ENCODE assay signal across 8 cellular contexts in genomic region chr5:40570408-40571129, GRCh38.
DNase-seq lines count a peak whose midpoint lies in the region; ATAC-seq and TF ChIP-seq lines count a peak whose summit lies in the region.

No MANE protein-coding gene starts in this region.

- H2BK15ac ChIP-seq in IMR-90 (ENCODE audit: low read depth, low read length) = peak overlapping the region; percentile 0; the same call in 1 of the 3 replicates

- H3K56ac ChIP-seq in IMR-90 (ENCODE audit: extremely low read depth, insufficient read depth, low read length) = no peak overlapping the region; the same call in 1 of the 2 replicates

- H3K27ac ChIP-seq in IMR-90 (ENCODE audit: insufficient read depth, low read length) = no peak overlapping the region
- no peak overlapping the region for H3K27ac ChIP-seq in CD8-positive, alpha-beta memory T cell (ENCODE audit: low read depth, low read length)

- H2BK120ac ChIP-seq in IMR-90 (ENCODE audit: low read depth, low read length) = peak overlapping the region; percentile 76

- dilution Hi-C loops in IMR-90 (cut with HindIII; ENCODE audit: low sequenced_read_pairs, unreplicated experiment) = no loop called here

- H3K4ac ChIP-seq in IMR-90 (ENCODE audit: low read depth, low read length) = peak overlapping the region; percentile 69; the same call in 1 of the 2 replicates

- H3K4me3 Mint-ChIP-seq in CD8-positive, alpha-beta memory T cell = no peak overlapping the region

- no peak for TF ChIP-seq RAD21 in IMR-90 (IDR thresholded peaks at IDR 0.05; ENCODE audit: low read length)

- no peaks in the 10 kb centered on the region for H4K20me1 ChIP-seq in IMR-90 (ENCODE audit: insufficient read depth, low read length)

- H3K36me3 Mint-ChIP-seq in CD8-positive, alpha-beta memory T cell = no peaks in the 10 kb centered on the region

- WGBS in IMR-90 (ENCODE audit: extremely low coverage in 2 of 2, insufficient read length in 1 of 2), 2 experiments = no CpG with 5 or more reads among the region's 2 CpGs

- ATAC-seq in GM21619 (IDR thresholded peaks at IDR 0.05; ENCODE audit: unreplicated experiment) = peak; percentile 83
- ATAC-seq in IMR-90 (ENCODE audit: low read depth) = peak; percentile 77

- H3K4me1 Mint-ChIP-seq in CD8-positive, alpha-beta memory T cell = peaks cover 4 to 10% (median 8%) of the 10 kb centered on the region in 3 donors

- no peak overlapping the region for H3K9ac ChIP-seq in IMR-90 (ENCODE audit: low read depth, low read length)

- peak overlapping the region; percentile 25; the same call in 1 of the 2 replicates for H4K5ac ChIP-seq in IMR-90 (ENCODE audit: low read depth, low read length)

- DNase-seq in GM06990 (ENCODE audit: extremely low read depth, insufficient read length) (peak; percentile 39), IMR-90 (peak; percentile 90), kidney tubule cell (ENCODE audit: low spot score) (peak; percentile 77), NCI-H1092 (lab: John Stamatoyannopoulos, UW) (no peak), Ammon's horn (ENCODE audit: low spot score) (no peak)
- DNase-seq in activated CD8-positive, alpha-beta memory T cell treated with anti-CD3 and anti-CD28 coated beads, Interleukin-2, amount 50 U/mL, for 48 hours = no peak
- no peak for DNase-seq in CD8-positive, alpha-beta memory T cell

- H4K91ac ChIP-seq in IMR-90 (ENCODE audit: insufficient read depth, low read depth, low read length) = no peak overlapping the region

- no peaks in the 10 kb centered on the region for H3K9me3 Mint-ChIP-seq in CD8-positive, alpha-beta memory T cell

- H4K8ac ChIP-seq in IMR-90 (ENCODE audit: low read depth in 2 of 2, low read length in 2 of 2) = peak overlapping the region in 1 of 2 experiments; percentile 49; a peak in 2 of 4 replicates

- H2AK9ac ChIP-seq in IMR-90 (replicated peaks; ENCODE audit: low read depth, low read length, poor library complexity) = no peak overlapping the region

- in situ Hi-C loops in IMR-90 (cut with MboI; ENCODE audit: low sequenced_read_pairs) = no loop called here

- H3K14ac ChIP-seq in IMR-90 (replicated peaks; ENCODE audit: low read depth, low read length) = peak overlapping the region; percentile 56

- no peaks in the 10 kb centered on the region for H3K79me1 ChIP-seq in IMR-90 (ENCODE audit: low read depth in 1 of 2, low read length in 2 of 2)

- intact Hi-C loops in IMR-90 (cut with micrococcal nuclease) = loop anchor here (5.0 kb wide), 2 partner anchors 107 to 183 kb away; partner anchors contain the start of gene PTGER4

- H3K27me3 ChIP-seq in GM06990 (replicated peaks; ENCODE audit: control insufficient read depth, insufficient read depth, low read length) (peaks cover 1% of the 10 kb centered on the region; the same call in 1 of the 2 replicates), IMR-90 (ENCODE audit: control insufficient read depth, insufficient read depth, low read length) (no peaks in the 10 kb centered on the region)
- H3K27me3 ChIP-seq in CD8-positive, alpha-beta memory T cell (ENCODE audit: insufficient read depth, low read length, poor library complexity, severe bottlenecking) = no peaks in the 10 kb centered on the region

- H3K4me2 ChIP-seq in IMR-90 (ENCODE audit: low read depth, low read length) = peak overlapping the region; percentile 6; the same call in 1 of the 2 replicates

- no peak for TF ChIP-seq CTCF in GM06990 (IDR thresholded peaks at IDR 0.05; ENCODE audit: insufficient read depth, low read length, poor library complexity, severe bottlenecking)
- no peak for TF ChIP-seq CTCF in IMR-90 (conservative IDR thresholded peaks at IDR 0.05; ENCODE audit: low read depth, low read length)

- no peaks in the 10 kb centered on the region for H3K9me3 ChIP-seq in IMR-90 (ENCODE audit: control insufficient read depth, insufficient read depth, low read length)
- H3K9me3 ChIP-seq in CD8-positive, alpha-beta memory T cell (ENCODE audit: low read length) = no peaks in the 10 kb centered on the region

- CTCF ChIA-PET in IMR-90 (lab: Yijun Ruan, JAX) = no interaction called here
- CTCF ChIA-PET in CD8-positive, alpha-beta memory T cell (lab: Charles Lee) = interaction anchor here (1.2 kb wide), 1 partner anchor 20 kb away, joined by 4 read pairs; no protein-coding TSS in a partner anchor

- H3K27ac Mint-ChIP-seq in CD8-positive, alpha-beta memory T cell = peak overlapping the region in 1 of 8 donors; percentile 6

- H2BK5ac ChIP-seq in IMR-90 (ENCODE audit: low read depth, low read length, poor library complexity, severe bottlenecking) = peak overlapping the region; percentile 65

- H2BK20ac ChIP-seq in IMR-90 (ENCODE audit: low read depth, low read length) = peak overlapping the region; percentile 46

- POLR2A ChIA-PET in IMR-90 (lab: Charles Lee; ENCODE audit: unreplicated experiment) = interaction anchor here (0.6 kb wide), 1 partner anchor 315 kb away, joined by 10 read pairs; no protein-coding TSS in a partner anchor
- POLR2A ChIA-PET in CD8-positive, alpha-beta memory T cell (lab: Charles Lee) = no interaction called here

- no TSS peak for BruUV-seq in IMR-90 (replicated peaks; lab: Mats Ljungman, UMichigan)

- no peak overlapping the region for H3K4me3 ChIP-seq in GM06990 (replicated peaks; ENCODE audit: low read depth, low read length)
- H3K4me3 ChIP-seq in IMR-90 (ENCODE audit: insufficient read depth, low read depth, low read length) = no peak overlapping the region
- H3K4me3 ChIP-seq in CD8-positive, alpha-beta memory T cell (ENCODE audit: low read length) = no peak overlapping the region

- peaks cover 6% of the 10 kb centered on the region; the same call in 1 of the 2 replicates for H3K9me1 ChIP-seq in IMR-90 (ENCODE audit: insufficient read depth, low read length)

- H3K36me3 ChIP-seq in GM06990 (ENCODE audit: control insufficient read depth, insufficient read depth, low read length) (no peaks in the 10 kb centered on the region), IMR-90 (ENCODE audit: control insufficient read depth, insufficient read depth, low read length) (no peaks in the 10 kb centered on the region)
- H3K36me3 ChIP-seq in CD8-positive, alpha-beta memory T cell (ENCODE audit: insufficient read depth, low read length) = no peaks in the 10 kb centered on the region

- no peak overlapping the region for H2AFZ ChIP-seq in IMR-90 (replicated peaks; ENCODE audit: low read length, poor library complexity)

- no peaks in the 10 kb centered on the region for H3K27me3 Mint-ChIP-seq in CD8-positive, alpha-beta memory T cell

- H3K4me1 ChIP-seq in IMR-90 (ENCODE audit: control insufficient read depth, insufficient read depth, low read length) = peaks cover 8% of the 10 kb centered on the region
- no peaks in the 10 kb centered on the region for H3K4me1 ChIP-seq in CD8-positive, alpha-beta memory T cell (ENCODE audit: insufficient read depth, low read length)

- H3K18ac ChIP-seq in IMR-90 (ENCODE audit: low read depth, low read length) = peak overlapping the region; percentile 66

- peak overlapping the region; percentile 90; the same call in 1 of the 2 replicates for H2AK5ac ChIP-seq in IMR-90 (ENCODE audit: low read depth, low read length)

- TF ChIP-seq POLR2A in IMR-90 (IDR thresholded peaks at IDR 0.05; ENCODE audit: low read depth, low read length) = no peak

- H3K23ac ChIP-seq in IMR-90 (ENCODE audit: low read depth, low read length) = peak overlapping the region; percentile 43; the same call in 1 of the 2 replicates

TF ChIP-seq in IMR-90, 13 proteins besides CTCF, POLR2A, EP300 and RAD21:
- TF ChIP-seq RFX5 (IDR thresholded peaks at IDR 0.05; ENCODE audit: low read depth, low read length) (no peak), FOS (IDR thresholded peaks at IDR 0.05; ENCODE audit: low read depth, low read length) (peak; percentile 45; the same call in 1 of the 2 replicates), MAFK (IDR thresholded peaks at IDR 0.05; ENCODE audit: low read depth, low read length) (no peak)

Comparison
In these comparisons a context has a peak if more than half of its experiments do, and no peak if none do; other contexts are left out.
1. DNase-seq: peak in GM06990 (single experiment), IMR-90 (single experiment) and kidney tubule cell (single experiment); none in NCI-H1092 (single experiment), activated CD8-positive, alpha-beta memory T cell treated with anti-CD3 and anti-CD28 coated beads, Interleukin-2, amount 50 U/mL, for 48 hours (single experiment), Ammon's horn (single experiment) and CD8-positive, alpha-beta memory T cell (0 of 5).